22 cellular contexts compared by ENCODE assay signal in genomic region chr6:10309826-10310405, GRCh38.
DNase-seq lines count a peak whose midpoint lies in the region; ATAC-seq and TF ChIP-seq lines count a peak whose summit lies in the region.
"Had no signal": no experiment of that assay in that cellular context is flagged by ENCODE, and none has a peak within 500 bp of the region (broad histone marks: within the 10 kb centered on the region; RNA-seq: fewer than 3 reads in every experiment).

No MANE protein-coding gene starts in this region.

- H3K4me1 ChIP-seq in GM23248 (ENCODE audit: insufficient read depth) (no peaks in the 10 kb centered on the region), Panc1 (ENCODE audit: control insufficient read depth, insufficient read depth, low read length) (peaks cover 42% of the 10 kb centered on the region)
- H3K4me1 ChIP-seq: pancreas had no signal

- 0 out of 2 replicates have a peak overlapping the region, but pooled peaks have one; percentile 10 for H2AFZ ChIP-seq in GM23248

- H3K36me3 Mint-ChIP-seq in osteocyte (ENCODE audit: unreplicated experiment), result no peaks in the 10 kb centered on the region
- no peaks in the 10 kb centered on the region for H3K36me3 Mint-ChIP-seq in activated CD8-positive, alpha-beta T cell treated with anti-CD3 and anti-CD28 coated beads for 36 hours (ENCODE audit: low read depth)
- H3K36me3 Mint-ChIP-seq: activated naive CD8-positive, alpha-beta T cell treated with anti-CD3 and anti-CD28 coated beads, Interleukin-2, amount 10 ng/mL, durations not matched to agents 7 days and 5 days; natural killer cell; stimulated activated naive B cell treated with anti-CD40 and anti-IgM and Interleukin-4, amounts not matched to agents 10 μg/mL and 1 μg/mL and 100 μg/mL, for 72 hours had no signal

- no peak for ATAC-seq in Panc1
- ATAC-seq in activated CD8-positive, alpha-beta T cell treated with anti-CD3 and anti-CD28 coated beads for 36 hours, result no peak
- ATAC-seq: effector memory CD8-positive, alpha-beta T cell; natural killer cell; stimulated activated naive B cell treated with anti-CD40 and anti-IgM and Interleukin-4, amounts not matched to agents 10 μg/mL and 1 μg/mL and 100 μg/mL, for 72 hours had no signal

- intact Hi-C loops in Panc1 (cut with micrococcal nuclease; ENCODE audit: unreplicated experiment), result no loop called here
- intact Hi-C loops in activated CD8-positive, alpha-beta T cell treated with anti-CD3 and anti-CD28 coated beads for 36 hours (cut with micrococcal nuclease), result no loop called here

- H4K20me1 ChIP-seq in GM23248 (ENCODE audit: insufficient read depth), result no peaks in the 10 kb centered on the region

- no peaks in the 10 kb centered on the region for H3K9me3 Mint-ChIP-seq in osteocyte (ENCODE audit: unreplicated experiment)
- no peaks in the 10 kb centered on the region for H3K9me3 Mint-ChIP-seq in activated CD8-positive, alpha-beta T cell treated with anti-CD3 and anti-CD28 coated beads for 36 hours
- H3K9me3 Mint-ChIP-seq: activated CD4-positive, alpha-beta T cell treated with anti-CD3 and anti-CD28 coated beads, Interleukin-2, amount 10 ng/mL, durations not matched to agents 7 days and 5 days; activated naive CD8-positive, alpha-beta T cell treated with anti-CD3 and anti-CD28 coated beads, Interleukin-2, amount 10 ng/mL, durations not matched to agents 7 days and 5 days; activated T-helper 2 cell treated with anti-CD3 and anti-CD28 coated beads, Interferon-gamma antibody, Interleukin-2, Interleukin-4, amounts not matched to agents 10 μg/mL and 5 μg/mL and 100 μg/mL, durations not matched to agents 14 hours and 24 hours and 36 hours; natural killer cell; stimulated activated naive B cell treated with anti-CD40 and anti-IgM and Interleukin-4, amounts not matched to agents 10 μg/mL and 1 μg/mL and 100 μg/mL, for 72 hours had no signal

- H3K36me3 ChIP-seq in GM23248 (ENCODE audit: low read depth) (no peaks in the 10 kb centered on the region), Panc1 (ENCODE audit: control insufficient read depth, insufficient read depth, low read length) (no peaks in the 10 kb centered on the region)
- H3K36me3 ChIP-seq: esophagus squamous epithelium, pancreas, thoracic aorta had no signal

- H3K4me3 ChIP-seq in GM23248 (no peak overlapping the region), Panc1 (ENCODE audit: low read depth in 2 of 2, low read length in 2 of 2) (no peak overlapping the region)
- H3K4me3 ChIP-seq: esophagus squamous epithelium, pancreas, thoracic aorta had no signal

- no TSS peak for BruUV-seq in Panc1 (replicated peaks; lab: Mats Ljungman, UMichigan)

- no peaks in the 10 kb centered on the region for H3K9me2 ChIP-seq in GM23248 (ENCODE audit: insufficient read depth)

- H3K9ac ChIP-seq in GM23248, result no peak overlapping the region

- H3K27me3 Mint-ChIP-seq in osteocyte (ENCODE audit: unreplicated experiment), result no peaks in the 10 kb centered on the region
- no peaks in the 10 kb centered on the region for H3K27me3 Mint-ChIP-seq in activated CD8-positive, alpha-beta T cell treated with anti-CD3 and anti-CD28 coated beads for 36 hours
- H3K27me3 Mint-ChIP-seq: activated CD4-positive, alpha-beta T cell treated with anti-CD3 and anti-CD28 coated beads, Interleukin-2, amount 10 ng/mL, durations not matched to agents 7 days and 5 days; activated naive CD8-positive, alpha-beta T cell treated with anti-CD3 and anti-CD28 coated beads, Interleukin-2, amount 10 ng/mL, durations not matched to agents 7 days and 5 days; effector memory CD8-positive, alpha-beta T cell; stimulated activated naive B cell treated with anti-CD40 and anti-IgM and Interleukin-4, amounts not matched to agents 10 μg/mL and 1 μg/mL and 100 μg/mL, for 72 hours had no signal

- TF ChIP-seq CTCF in Panc1 (IDR thresholded peaks at IDR 0.05), result no peak
- no peak for TF ChIP-seq CTCF in osteocyte (IDR thresholded peaks at IDR 0.05)
- TF ChIP-seq CTCF in activated CD8-positive, alpha-beta T cell treated with anti-CD3 and anti-CD28 coated beads for 36 hours (IDR thresholded peaks at IDR 0.05), result no peak

- in situ Hi-C loops in GM23248 (cut with MboI), result no loop called here
- in situ Hi-C loops in Panc1 (cut with HindIII; ENCODE audit: low pct_unique_long_range_greater_than_20kb, low sequenced_read_pairs), result no loop called here

- H3K4me2 ChIP-seq in GM23248 (ENCODE audit: unreplicated experiment), result no peak overlapping the region

- no peaks in the 10 kb centered on the region for H3F3A ChIP-seq in GM23248 (ENCODE audit: insufficient read depth)

- DNase-seq in GM23248, result no peak
- DNase-seq in NCI-H146 (lab: John Stamatoyannopoulos, UW), result peak; percentile 76
- no peak for DNase-seq in Panc1 (ENCODE audit: low read depth, low spot score)
- DNase-seq in osteocyte (ENCODE audit: extremely low spot score, unreplicated experiment), result no peak
- no peak for DNase-seq in activated CD8-positive, alpha-beta T cell treated with anti-CD3 and anti-CD28 coated beads for 36 hours
- no peak for DNase-seq in stimulated activated CD4-positive, alpha-beta T cell treated with anti-CD3 and anti-CD28 coated beads, Interleukin-4, amount 100 ng/mL, for 4 hours
- no peak for DNase-seq in OCI-M2 (lab: John Stamatoyannopoulos, UW; ENCODE audit: unreplicated experiment)
- DNase-seq: activated CD4-positive, alpha-beta T cell treated with anti-CD3 and anti-CD28 coated beads, Interleukin-2, amount 10 ng/mL, durations not matched to agents 7 days and 5 days; activated CD8-positive, alpha-beta memory T cell treated with anti-CD3 and anti-CD28 coated beads, Interleukin-2, amount 50 U/mL, for 4 hours; activated naive CD8-positive, alpha-beta T cell treated with anti-CD3 and anti-CD28 coated beads, Interleukin-2, amount 10 ng/mL, durations not matched to agents 7 days and 5 days; AML-193; effector memory CD8-positive, alpha-beta T cell; esophagus squamous epithelium; IMR-90; natural killer cell; NCI-H2171; NCI-H526 treated with DMSO at 0.1 percent for 48 hours; pancreas; SIG-M5; stimulated activated naive B cell treated with anti-CD40 and anti-IgM and Interleukin-4, amounts not matched to agents 10 μg/mL and 1 μg/mL and 100 μg/mL, for 72 hours had no signal

- 16 to 20% methylated on average over 6 of the region's 6 CpGs for WGBS in GM23248 (ENCODE audit: low coverage in 1 of 2, low lambda C conversion rate in 2 of 2, missing lambda C conversion rate in 2 of 2), 2 experiments

- H3K27me3 ChIP-seq in GM23248 (replicated peaks; ENCODE audit: insufficient read depth), result no peaks in the 10 kb centered on the region
- no peaks in the 10 kb centered on the region for H3K27me3 ChIP-seq in Panc1 (ENCODE audit: control insufficient read depth, insufficient read depth, low read length)

- H3K27ac ChIP-seq in GM23248, result no peak overlapping the region
- H3K27ac ChIP-seq in Panc1 (ENCODE audit: low read length), result peak overlapping the region; percentile 68
- H3K27ac ChIP-seq: esophagus squamous epithelium, pancreas, thoracic aorta had no signal

- H3K9me3 ChIP-seq in GM23248 (ENCODE audit: low read depth), result no peaks in the 10 kb centered on the region
- no peaks in the 10 kb centered on the region for H3K9me3 ChIP-seq in Panc1 (ENCODE audit: control insufficient read depth, insufficient read depth, low read depth, low read length)
- H3K9me3 ChIP-seq: esophagus squamous epithelium, pancreas, thoracic aorta had no signal

- CTCF ChIA-PET in Panc1 (lab: Charles Lee), result interaction anchor here (0.6 kb wide), 1 partner anchor 95 kb away, joined by 3 read pairs; no protein-coding TSS in a partner anchor
- CTCF ChIA-PET in activated CD8-positive, alpha-beta T cell treated with anti-CD3 and anti-CD28 coated beads for 36 hours (lab: Charles Lee), result no interaction called here

- no peak overlapping the region for H3K4me3 Mint-ChIP-seq in osteocyte (ENCODE audit: unreplicated experiment)
- H3K4me3 Mint-ChIP-seq in activated CD8-positive, alpha-beta T cell treated with anti-CD3 and anti-CD28 coated beads for 36 hours, result no peak overlapping the region
- H3K4me3 Mint-ChIP-seq: activated CD4-positive, alpha-beta T cell treated with anti-CD3 and anti-CD28 coated beads, Interleukin-2, amount 10 ng/mL, durations not matched to agents 7 days and 5 days; activated naive CD8-positive, alpha-beta T cell treated with anti-CD3 and anti-CD28 coated beads, Interleukin-2, amount 10 ng/mL, durations not matched to agents 7 days and 5 days; effector memory CD8-positive, alpha-beta T cell; natural killer cell; stimulated activated naive B cell treated with anti-CD40 and anti-IgM and Interleukin-4, amounts not matched to agents 10 μg/mL and 1 μg/mL and 100 μg/mL, for 72 hours had no signal

- POLR2A ChIA-PET in Panc1 (lab: Charles Lee), result no interaction called here
- POLR2A ChIA-PET in activated CD8-positive, alpha-beta T cell treated with anti-CD3 and anti-CD28 coated beads for 36 hours (lab: Charles Lee), result interaction anchor here (0.6 kb wide), 1 partner anchor 1483 kb away, joined by 3 read pairs; no protein-coding TSS in a partner anchor

- H3K4me1 Mint-ChIP-seq in osteocyte (ENCODE audit: unreplicated experiment), result peaks cover 20% of the 10 kb centered on the region
- no peaks in the 10 kb centered on the region for H3K4me1 Mint-ChIP-seq in activated CD8-positive, alpha-beta T cell treated with anti-CD3 and anti-CD28 coated beads for 36 hours (ENCODE audit: low read depth)
- H3K4me1 Mint-ChIP-seq: activated CD4-positive, alpha-beta T cell treated with anti-CD3 and anti-CD28 coated beads, Interleukin-2, amount 10 ng/mL, durations not matched to agents 7 days and 5 days; activated naive CD8-positive, alpha-beta T cell treated with anti-CD3 and anti-CD28 coated beads, Interleukin-2, amount 10 ng/mL, durations not matched to agents 7 days and 5 days; natural killer cell; stimulated activated naive B cell treated with anti-CD40 and anti-IgM and Interleukin-4, amounts not matched to agents 10 μg/mL and 1 μg/mL and 100 μg/mL, for 72 hours had no signal

- peak overlapping the region; percentile 21 for H3K27ac Mint-ChIP-seq in osteocyte (ENCODE audit: unreplicated experiment)
- no peak overlapping the region for H3K27ac Mint-ChIP-seq in activated CD8-positive, alpha-beta T cell treated with anti-CD3 and anti-CD28 coated beads for 36 hours
- H3K27ac Mint-ChIP-seq: activated CD4-positive, alpha-beta T cell treated with anti-CD3 and anti-CD28 coated beads, Interleukin-2, amount 10 ng/mL, durations not matched to agents 7 days and 5 days; activated naive CD8-positive, alpha-beta T cell treated with anti-CD3 and anti-CD28 coated beads, Interleukin-2, amount 10 ng/mL, durations not matched to agents 7 days and 5 days; activated T-helper 2 cell treated with anti-CD3 and anti-CD28 coated beads, Interferon-gamma antibody, Interleukin-2, Interleukin-4, amounts not matched to agents 10 μg/mL and 5 μg/mL and 100 μg/mL, durations not matched to agents 14 hours and 24 hours and 36 hours; effector memory CD8-positive, alpha-beta T cell; natural killer cell; stimulated activated naive B cell treated with anti-CD40 and anti-IgM and Interleukin-4, amounts not matched to agents 10 μg/mL and 1 μg/mL and 100 μg/mL, for 72 hours had no signal

- H3K79me2 ChIP-seq in GM23248 (ENCODE audit: insufficient read depth), result no peaks in the 10 kb centered on the region
